1 cellular context compared by ENCODE assay signal in genomic region chr15:49323207-49323606, GRCh38.
TF ChIP-seq lines count a peak whose summit lies in the region.

No MANE protein-coding gene starts in this region.

TF ChIP-seq in GM23338, 12 proteins besides CTCF, POLR2A, EP300 and RAD21 (continued from another document):
- TF ChIP-seq ZNF462 (CRISPR knock-in tag; IDR thresholded peaks at IDR 0.05) = no peak
- no peak for TF ChIP-seq ZNF331 (CRISPR knock-in tag; IDR thresholded peaks at IDR 0.05; ENCODE audit: low read depth)
- TF ChIP-seq EZH2phosphoT487 (IDR thresholded peaks at IDR 0.05; ENCODE audit: unreplicated experiment) = no peak
TF ChIP-seq in GM23338: peak in this region for 0.
